Comparison of ENCODE assay signal across 9 cellular contexts in the genomic region with DNA sequence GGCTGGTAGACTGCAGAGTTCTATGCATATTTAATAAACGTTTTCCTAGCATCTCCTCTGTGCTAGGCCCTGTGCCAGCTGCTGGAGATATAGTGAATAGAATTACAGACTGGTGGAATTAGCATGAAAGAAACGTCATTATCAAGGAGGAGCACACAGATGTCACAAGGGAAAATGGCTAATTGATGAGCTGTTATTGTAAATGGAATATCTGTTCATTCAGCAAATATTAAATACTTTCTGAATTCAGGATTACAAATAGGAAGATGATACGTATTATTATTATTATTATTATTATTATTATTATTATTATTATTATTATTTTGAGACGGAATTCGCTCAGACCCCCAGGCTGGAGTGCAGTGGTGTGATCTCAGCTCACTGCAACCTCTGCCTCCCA. TPM values are rescaled to one million over a fixed set of nuclear protein-coding genes. Genes with fewer than 3 reads are reported as not detected.
DNase-seq lines count a peak whose midpoint lies in the region; ATAC-seq and TF ChIP-seq lines count a peak whose summit lies in the region.
"Had no signal": no experiment of that assay in that cellular context is flagged by ENCODE, and none has a peak within 500 bp of the region (broad histone marks: within the 10 kb centered on the region; RNA-seq: fewer than 3 reads in every experiment).

No MANE protein-coding gene starts in this region.

- peak overlapping the region; percentile 70 to 96 (median 80) for H3K4me3 ChIP-seq in heart right ventricle
- peak overlapping the region; percentile 65 for H3K4me3 ChIP-seq in astrocyte of the spinal cord (ENCODE audit: low read depth, low read length)
- H3K4me3 ChIP-seq in urinary bladder (ENCODE audit: low read depth, low read length), result peak overlapping the region; percentile 89

- no peak for DNase-seq in heart right ventricle
- no peak for DNase-seq in left ventricle myocardium superior
- DNase-seq in astrocyte of the spinal cord (ENCODE audit: low read depth, low spot score), result no peak
- no peak for DNase-seq in memory B cell (ENCODE audit: low spot score in 2 of 2)
- DNase-seq in DMS153 (lab: John Stamatoyannopoulos, UW), result no peak
- no peak for DNase-seq in NCI-H510A treated with DMSO at 0.1 percent for 48 hours (lab: John Stamatoyannopoulos, UW)
- DNase-seq in mesenteric fat pad (ENCODE audit: low spot score), result no peak
- DNase-seq: GF-D8 had no signal

- 56% methylated on average over 5 of the region's 5 CpGs for WGBS in heart right ventricle, 2 donors
- WGBS in urinary bladder, result 59% methylated on average over 5 of the region's 5 CpGs

- in situ Hi-C loops in astrocyte of the spinal cord (cut with HindIII; ENCODE audit: low sequenced_read_pairs), result no loop called here

- H3K4me3 Mint-ChIP-seq in memory B cell, result peak overlapping the region; percentile 92

- no peak for TF ChIP-seq CTCF in heart right ventricle (IDR thresholded peaks at IDR 0.05)
- TF ChIP-seq CTCF in astrocyte of the spinal cord (IDR thresholded peaks at IDR 0.05; ENCODE audit: low read depth, low read length), result no peak

- ATAC-seq in heart right ventricle (no peak), left ventricle myocardium superior (no peak), memory B cell (ENCODE audit: low read depth) (no peak)

- peaks cover 6% of the 10 kb centered on the region for H3K27me3 Mint-ChIP-seq in memory B cell

- H3K36me3 ChIP-seq in heart right ventricle, result peaks cover 0 to 39% (median 11%) of the 10 kb centered on the region in 9 donors
- H3K36me3 ChIP-seq in urinary bladder (ENCODE audit: insufficient read depth), result peaks cover 3% of the 10 kb centered on the region

- no peaks in the 10 kb centered on the region for H3K27me3 ChIP-seq in heart right ventricle

- H3K4me1 Mint-ChIP-seq in memory B cell, result peaks cover 15% of the 10 kb centered on the region

- intact Hi-C loops in heart right ventricle (cut with DNase I) (no loop called here), left ventricle myocardium superior (cut with micrococcal nuclease) (no loop called here)

- H3K36me3 Mint-ChIP-seq in memory B cell, result peaks cover 2% of the 10 kb centered on the region

- H3K4me1 ChIP-seq in heart right ventricle (peaks cover 0 to 32% (median 22%) of the 10 kb centered on the region in 9 donors), urinary bladder (ENCODE audit: insufficient read depth) (no peaks in the 10 kb centered on the region)

- no peaks in the 10 kb centered on the region for H3K9me3 Mint-ChIP-seq in memory B cell

- no peaks in the 10 kb centered on the region for H3K9me3 ChIP-seq in heart right ventricle

- H3K27ac ChIP-seq in heart right ventricle (no peak overlapping the region), urinary bladder (ENCODE audit: low read depth) (no peak overlapping the region)

- peak overlapping the region; percentile 92 for H3K27ac Mint-ChIP-seq in memory B cell

RNA-seq across cellular contexts. Expression of gene AAR2, which starts 1.2 kb away (rescaled TPM):
- total RNA-seq in heart right ventricle, result 10 to 100 TPM; 13.9 to 20.5 (median 15.2) TPM
- 10 to 100 TPM in 1 of 2 donors, 1 to 10 TPM in 1; 7.8 to 22.7 TPM for polyA plus RNA-seq in heart right ventricle
- 14.8 TPM for total RNA-seq in left ventricle myocardium superior
- 18.2 TPM for total RNA-seq in urinary bladder
- 46.2 TPM for polyA plus RNA-seq in urinary bladder
- 27.1 TPM for total RNA-seq in mesenteric fat pad
